ENCODE assay signal across 10 cellular contexts in genomic region chr1:164702664-164703063, GRCh38.
"Had no signal": no experiment of that assay in that cellular context is flagged by ENCODE, and none has a peak within 500 bp of the region (broad histone marks: within the 10 kb centered on the region; RNA-seq: fewer than 3 reads in every experiment).

No MANE protein-coding gene starts in this region.

- DNase-seq: activated CD4-positive, alpha-beta T cell treated with anti-CD3 and anti-CD28 coated beads, Interleukin-2, amount 50 U/mL, for 1 hour; activated CD4-positive, CD25-positive, alpha-beta regulatory T cell; activated naive CD4-positive, alpha-beta T cell treated with anti-CD3 and anti-CD28 coated beads, Interleukin-2, amount 10 ng/mL, durations not matched to agents 7 days and 5 days; activated T-cell treated with anti-CD3 and anti-CD28 coated beads for 4 hours; kidney; stimulated activated naive B cell treated with anti-CD40 and anti-IgM and Interleukin-4, amounts not matched to agents 10 μg/mL and 1 μg/mL and 100 μg/mL, for 72 hours; T-helper 2 cell; upper lobe of right lung had no signal

- H3K27ac Mint-ChIP-seq: activated naive CD4-positive, alpha-beta T cell treated with anti-CD3 and anti-CD28 coated beads, Interleukin-2, amount 10 ng/mL, durations not matched to agents 7 days and 5 days; activated T-helper 17 cell treated with anti-CD3 and anti-CD28 coated beads, Interleukin-2, amount 50 U/mL, for 72 hours; stimulated activated naive B cell treated with anti-CD40 and anti-IgM and Interleukin-4, amounts not matched to agents 10 μg/mL and 1 μg/mL and 100 μg/mL, for 72 hours had no signal

- H3K27me3 ChIP-seq: upper lobe of right lung had no signal

- H3K27ac ChIP-seq: upper lobe of right lung had no signal

- H3K36me3 ChIP-seq: upper lobe of right lung had no signal

- H3K27me3 Mint-ChIP-seq: activated naive CD4-positive, alpha-beta T cell treated with anti-CD3 and anti-CD28 coated beads, Interleukin-2, amount 10 ng/mL, durations not matched to agents 7 days and 5 days; activated T-helper 17 cell treated with anti-CD3 and anti-CD28 coated beads, Interleukin-2, amount 50 U/mL, for 72 hours had no signal

- H3K36me3 Mint-ChIP-seq: activated naive CD4-positive, alpha-beta T cell treated with anti-CD3 and anti-CD28 coated beads, Interleukin-2, amount 10 ng/mL, durations not matched to agents 7 days and 5 days; stimulated activated naive B cell treated with anti-CD40 and anti-IgM and Interleukin-4, amounts not matched to agents 10 μg/mL and 1 μg/mL and 100 μg/mL, for 72 hours had no signal

- H3K4me3 ChIP-seq: upper lobe of right lung had no signal

- H3K9me3 Mint-ChIP-seq: activated T-helper 17 cell treated with anti-CD3 and anti-CD28 coated beads, Interleukin-2, amount 50 U/mL, for 72 hours; stimulated activated naive B cell treated with anti-CD40 and anti-IgM and Interleukin-4, amounts not matched to agents 10 μg/mL and 1 μg/mL and 100 μg/mL, for 72 hours had no signal

- H3K9me3 ChIP-seq: upper lobe of right lung had no signal

- H3K79me2 ChIP-seq: parathyroid adenoma had no signal

- H3K9ac ChIP-seq: parathyroid adenoma had no signal

- H3K4me1 Mint-ChIP-seq: activated naive CD4-positive, alpha-beta T cell treated with anti-CD3 and anti-CD28 coated beads, Interleukin-2, amount 10 ng/mL, durations not matched to agents 7 days and 5 days; activated T-helper 17 cell treated with anti-CD3 and anti-CD28 coated beads, Interleukin-2, amount 50 U/mL, for 72 hours; stimulated activated naive B cell treated with anti-CD40 and anti-IgM and Interleukin-4, amounts not matched to agents 10 μg/mL and 1 μg/mL and 100 μg/mL, for 72 hours had no signal

- H3K4me3 Mint-ChIP-seq: activated naive CD4-positive, alpha-beta T cell treated with anti-CD3 and anti-CD28 coated beads, Interleukin-2, amount 10 ng/mL, durations not matched to agents 7 days and 5 days; activated T-helper 17 cell treated with anti-CD3 and anti-CD28 coated beads, Interleukin-2, amount 50 U/mL, for 72 hours; stimulated activated naive B cell treated with anti-CD40 and anti-IgM and Interleukin-4, amounts not matched to agents 10 μg/mL and 1 μg/mL and 100 μg/mL, for 72 hours had no signal
